In the genomic region with DNA sequence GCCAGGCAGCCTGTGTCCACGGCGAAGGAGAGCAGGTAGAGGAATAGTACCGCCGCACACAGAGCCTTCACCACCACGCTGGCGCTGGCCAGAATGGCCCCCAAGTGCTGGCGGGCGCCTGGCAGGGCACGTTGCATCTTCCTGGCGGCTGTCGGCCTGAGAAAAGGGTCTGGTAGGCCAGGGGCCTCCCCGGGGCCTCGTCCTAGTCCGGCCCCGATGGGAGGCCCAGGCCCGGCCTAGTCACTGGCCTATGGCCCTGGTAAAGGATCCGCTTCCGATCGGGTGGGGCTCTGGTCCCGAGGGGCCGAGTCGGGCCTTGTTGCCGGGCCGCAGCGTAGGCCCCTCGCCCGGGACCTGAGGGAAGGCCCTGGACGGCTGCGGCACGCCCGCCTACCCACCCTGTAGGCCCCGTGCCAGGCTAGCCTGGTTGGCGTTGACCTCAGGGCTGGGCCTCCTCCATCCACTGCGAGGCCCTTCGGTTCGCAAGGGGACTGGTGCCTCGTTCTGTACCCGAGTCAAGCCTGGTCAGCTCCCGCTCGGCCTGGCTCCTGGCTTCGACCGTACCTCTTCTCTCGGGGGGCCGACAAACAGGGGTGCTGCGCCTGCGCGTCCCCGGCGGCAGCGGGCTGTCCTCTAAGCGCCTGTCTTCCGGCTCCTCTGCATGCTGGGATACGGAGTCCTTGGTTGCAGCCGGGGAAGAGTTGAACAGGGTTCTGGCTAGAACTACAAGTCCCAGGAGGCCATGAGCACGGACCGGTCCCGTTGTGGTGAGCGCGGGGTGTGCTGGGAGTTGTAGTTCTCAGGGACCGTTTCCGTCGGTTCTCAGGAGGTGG, we compare ENCODE assay signal across 8 cellular contexts. TPM values are rescaled to one million over a fixed set of nuclear protein-coding genes. Genes with fewer than 3 reads are reported as not detected.
DNase-seq lines count a peak whose midpoint lies in the region; ATAC-seq, FAIRE-seq and TF ChIP-seq lines count a peak whose summit lies in the region.

A gene with protein sequence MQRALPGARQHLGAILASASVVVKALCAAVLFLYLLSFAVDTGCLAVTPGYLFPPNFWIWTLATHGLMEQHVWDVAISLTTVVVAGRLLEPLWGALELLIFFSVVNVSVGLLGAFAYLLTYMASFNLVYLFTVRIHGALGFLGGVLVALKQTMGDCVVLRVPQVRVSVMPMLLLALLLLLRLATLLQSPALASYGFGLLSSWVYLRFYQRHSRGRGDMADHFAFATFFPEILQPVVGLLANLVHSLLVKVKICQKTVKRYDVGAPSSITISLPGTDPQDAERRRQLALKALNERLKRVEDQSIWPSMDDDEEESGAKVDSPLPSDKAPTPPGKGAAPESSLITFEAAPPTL (minus strand): TSS at position 595 of the 833 bp plus-strand sequence. CDS start 458 bp downstream, at position 137.

- H3K36me3 Mint-ChIP-seq in activated CD8-positive, alpha-beta memory T cell treated with anti-CD3 and anti-CD28 coated beads, Interleukin-2, amount 10 ng/mL, durations not matched to agents 7 days and 5 days, result peaks cover 7% of the 10 kb centered on the region
- peaks cover 6% of the 10 kb centered on the region for H3K36me3 Mint-ChIP-seq in memory B cell

- H3K14ac ChIP-seq in H1 (ENCODE audit: insufficient read length), result no peak within 1 kb of the TSS

- no peak within 1 kb of the TSS for H4K91ac ChIP-seq in H1 (replicated peaks; ENCODE audit: insufficient read length, low read length)

- TF ChIP-seq POLR2A in H1 (IDR thresholded peaks at IDR 0.05; ENCODE audit: control extremely low read depth in 1 of 2, low read depth in 2 of 2, low read length in 2 of 2), result no peak

- H3K4me3 ChIP-seq in NT2/D1 (ENCODE audit: insufficient read length, low read depth), result peak within 1 kb of the TSS; percentile 92
- H3K4me3 ChIP-seq in H1 (ENCODE audit: extremely low read depth in 1 of 4, insufficient read depth in 2 of 4, low read depth in 3 of 4, low read length in 4 of 4), result peak within 1 kb of the TSS; percentile 75 to 85 (median 83)

- peak within 1 kb of the TSS; percentile 30 for H4K5ac ChIP-seq in H1 (ENCODE audit: insufficient read length, low read depth, low read length)

- peaks cover 9 to 24% of the 10 kb centered on the region in 2 experiments for H4K20me1 ChIP-seq in H1 (replicated peaks in 1 of 2; ENCODE audit: control insufficient read depth in 1 of 2, insufficient read depth in 2 of 2, low read length in 2 of 2)

- H3K9me3 ChIP-seq in NT2/D1 (ENCODE audit: insufficient read depth, low read length) (no peaks in the 10 kb centered on the region), H1 (ENCODE audit: insufficient read depth in 2 of 2, low read depth in 1 of 2, low read length in 1 of 2) (no peaks in the 10 kb centered on the region)

- H2BK20ac ChIP-seq in H1 (ENCODE audit: low read length), result no peak within 1 kb of the TSS

- H3K9ac ChIP-seq in NT2/D1 (ENCODE audit: insufficient read length, low read depth), result peak within 1 kb of the TSS; percentile 98
- peak within 1 kb of the TSS; percentile 62 to 88 (median 70) for H3K9ac ChIP-seq in H1 (replicated peaks in 1 of 4; ENCODE audit: extremely low read depth in 1 of 4, low read depth in 3 of 4, low read length in 3 of 4)

- H4K8ac ChIP-seq in H1 (ENCODE audit: extremely low read depth, insufficient read depth, low read length), result peak within 1 kb of the TSS; percentile 94

- no peak within 1 kb of the TSS for H3K56ac ChIP-seq in H1 (replicated peaks; ENCODE audit: insufficient read length, low read depth, low read length)

- H3K27me3 ChIP-seq in NT2/D1 (ENCODE audit: insufficient read depth, insufficient read length), result peaks cover 12% of the 10 kb centered on the region
- H3K27me3 ChIP-seq in H1 (replicated peaks in 1 of 4; ENCODE audit: control insufficient read depth in 3 of 4, extremely low read depth in 1 of 4, insufficient read depth in 3 of 4, low read length in 3 of 4), result peaks cover 0 to 5% (median under 1%) of the 10 kb centered on the region in 4 experiments; a peak in 3 of 7 replicates

- H3K36me3 ChIP-seq in NT2/D1 (ENCODE audit: insufficient read depth, insufficient read length, low read length) (peaks cover 47% of the 10 kb centered on the region), H1 (ENCODE audit: control insufficient read depth in 2 of 4, insufficient read depth in 4 of 4, low read length in 3 of 4) (peaks cover 3 to 10% (median 5%) of the 10 kb centered on the region in 4 experiments; a peak in 5 of 8 replicates)

- H3K4ac ChIP-seq in H1 (replicated peaks; ENCODE audit: insufficient read length, low read depth, low read length), result peak within 1 kb of the TSS; percentile 14

- H2BK5ac ChIP-seq in H1 (ENCODE audit: low read depth, low read length), result peak within 1 kb of the TSS; percentile 73; the same call in 1 of the 2 replicates

- H3K9me3 Mint-ChIP-seq in activated CD8-positive, alpha-beta memory T cell treated with anti-CD3 and anti-CD28 coated beads, Interleukin-2, amount 10 ng/mL, durations not matched to agents 7 days and 5 days (ENCODE audit: low read depth), result no peaks in the 10 kb centered on the region
- no peaks in the 10 kb centered on the region for H3K9me3 Mint-ChIP-seq in memory B cell

- no peak within 1 kb of the TSS for H2BK15ac ChIP-seq in H1 (ENCODE audit: low read length)

- ATAC-seq in GM21381 (IDR thresholded peaks at IDR 0.05; ENCODE audit: unreplicated experiment) (peak; percentile 99), memory B cell (ENCODE audit: low read depth) (peak; percentile 100)
- ATAC-seq in activated CD8-positive, alpha-beta memory T cell treated with anti-CD3 and anti-CD28 coated beads, Interleukin-2, amount 10 ng/mL, durations not matched to agents 7 days and 5 days, result peak; percentile 100

- H2AFZ ChIP-seq in H1 (ENCODE audit: low read length), result peak within 1 kb of the TSS; percentile 98

- peak; percentile 94 for FAIRE-seq in H1 (lab: Jason Lieb, UNC)

- WGBS in H1 (ENCODE audit: extremely low coverage in 1 of 2, insufficient coverage in 1 of 2, insufficient read length in 1 of 2, insufficient replicate concordance in 2 of 2, low coverage in 1 of 2, low lambda C conversion rate in 2 of 2, missing lambda C conversion rate in 1 of 2), 2 experiments, result 7% methylated on average over 61 of the region's 62 CpGs; no CpG with 5 or more reads in 1 of the 2 experiments

- TF ChIP-seq RAD21 in H1 (IDR thresholded peaks at IDR 0.05 in 1 of 2, conservative IDR thresholded peaks at IDR 0.05 in 1 of 2; ENCODE audit: low read depth in 2 of 2, low read length in 2 of 2), result no peak

- H3K18ac ChIP-seq in H1 (ENCODE audit: extremely low read depth, low read length), result peak within 1 kb of the TSS; percentile 55; the same call in 1 of the 2 replicates

- peak within 1 kb of the TSS; percentile 46; the same call in 1 of the 2 replicates for H3K27ac ChIP-seq in H1 (ENCODE audit: low read depth, low read length)

- no peak within 1 kb of the TSS for H2BK12ac ChIP-seq in H1 (ENCODE audit: low read depth, low read length)

- H3K27me3 Mint-ChIP-seq in activated CD8-positive, alpha-beta memory T cell treated with anti-CD3 and anti-CD28 coated beads, Interleukin-2, amount 10 ng/mL, durations not matched to agents 7 days and 5 days, result no peaks in the 10 kb centered on the region
- H3K27me3 Mint-ChIP-seq in memory B cell, result no peaks in the 10 kb centered on the region

- H3K23ac ChIP-seq in H1 (ENCODE audit: insufficient read length), result no peak within 1 kb of the TSS

- H2AK5ac ChIP-seq in H1 (ENCODE audit: low read depth, low read length), result no peak within 1 kb of the TSS

- H3K4me1 ChIP-seq in NT2/D1 (ENCODE audit: insufficient read depth, insufficient read length) (peaks cover 25% of the 10 kb centered on the region), H1 (replicated peaks in 1 of 4; ENCODE audit: control insufficient read depth in 3 of 4, insufficient read depth in 4 of 4, low read length in 3 of 4) (peaks cover 0 to 16% (median 9%) of the 10 kb centered on the region in 4 experiments; a peak in 6 of 7 replicates)

- DNase-seq in COR-L47 (lab: John Stamatoyannopoulos, UW), result peak; percentile 85
- DNase-seq in HUDEP-2 (lab: John Stamatoyannopoulos, UW; ENCODE audit: unreplicated experiment in 76 of 76), result peak in 74 of 76 experiments; percentile 60 to 97 (median 93)
- DNase-seq in NT2/D1 (ENCODE audit: low read depth, low spot score), result peak; percentile 98
- DNase-seq in activated CD8-positive, alpha-beta memory T cell treated with anti-CD3 and anti-CD28 coated beads, Interleukin-2, amount 10 ng/mL, durations not matched to agents 7 days and 5 days, result peak; percentile 99
- DNase-seq in H1 (ENCODE audit: low read depth in 1 of 2, low spot score in 2 of 2), result peak; percentile 91 to 98
- DNase-seq in memory B cell (ENCODE audit: low spot score in 2 of 2), result peak; percentile 84 to 90
- DNase-seq in stimulated activated CD8-positive, alpha-beta memory T cell treated with anti-CD3 and anti-CD28 coated beads, Interleukin-12 subunit alpha, Interleukin-12 subunit beta, amount 100 ng/mL, for 24 hours (ENCODE audit: extremely low read depth), result peak; percentile 86

- peaks cover 10% of the 10 kb centered on the region; the same call in 1 of the 2 replicates for H3K23me2 ChIP-seq in H1 (ENCODE audit: low read depth, low read length)

- H2BK120ac ChIP-seq in H1 (replicated peaks; ENCODE audit: low read depth, low read length), result no peak within 1 kb of the TSS

- peaks cover 0 to 26% of the 10 kb centered on the region in 2 experiments; a peak in 2 of 4 replicates for H3K79me2 ChIP-seq in H1 (ENCODE audit: control insufficient read depth in 1 of 2, insufficient read depth in 2 of 2, low read length in 2 of 2)

- no peak for TF ChIP-seq EP300 in H1 (IDR thresholded peaks at IDR 0.05; ENCODE audit: borderline replicate concordance in 1 of 2, low read depth in 2 of 2, low read length in 2 of 2)

- peak within 1 kb of the TSS; percentile 93 for H3K4me3 Mint-ChIP-seq in activated CD8-positive, alpha-beta memory T cell treated with anti-CD3 and anti-CD28 coated beads, Interleukin-2, amount 10 ng/mL, durations not matched to agents 7 days and 5 days
- peak within 1 kb of the TSS; percentile 99 for H3K4me3 Mint-ChIP-seq in memory B cell

- H3K4me1 Mint-ChIP-seq in activated CD8-positive, alpha-beta memory T cell treated with anti-CD3 and anti-CD28 coated beads, Interleukin-2, amount 10 ng/mL, durations not matched to agents 7 days and 5 days, result peaks cover 43% of the 10 kb centered on the region
- peaks cover 30% of the 10 kb centered on the region for H3K4me1 Mint-ChIP-seq in memory B cell

- H3K79me1 ChIP-seq in H1 (ENCODE audit: low read depth, low read length), result peaks cover 16% of the 10 kb centered on the region

- peak within 1 kb of the TSS; percentile 72 to 87 for H3K4me2 ChIP-seq in H1 (ENCODE audit: insufficient read depth in 1 of 2, low read depth in 2 of 2, low read length in 2 of 2)

- CTCF ChIA-PET in activated CD8-positive, alpha-beta memory T cell treated with anti-CD3 and anti-CD28 coated beads, Interleukin-2, amount 10 ng/mL, durations not matched to agents 7 days and 5 days (lab: Charles Lee), result interaction anchor here (0.7 to 2.3 kb wide), 4 partner anchors 8 to 183 kb away, joined by 4 to 6 read pairs (median 4); partner anchors contain the start of genes CYB561D2 and NPRL2
- CTCF ChIA-PET in H1 (lab: Charles Lee; ENCODE audit: partially characterized antibody), result interaction anchor here (0.7 to 5.0 kb wide), 4 partner anchors 11 to 183 kb away, joined by 3 to 49 read pairs (median 22); partner anchors contain the start of genes CYB561D2, NPRL2 and ZMYND10

- H3K27ac Mint-ChIP-seq in activated CD8-positive, alpha-beta memory T cell treated with anti-CD3 and anti-CD28 coated beads, Interleukin-2, amount 10 ng/mL, durations not matched to agents 7 days and 5 days, result peak within 1 kb of the TSS; percentile 89
- H3K27ac Mint-ChIP-seq in memory B cell, result peak within 1 kb of the TSS; percentile 93

- POLR2A ChIA-PET in H1 (lab: Charles Lee; ENCODE audit: partially characterized antibody), result no interaction called here

- no peak for TF ChIP-seq CTCF in H1 (IDR thresholded peaks at IDR 0.05; ENCODE audit: control extremely low read depth in 1 of 3, insufficient read depth in 1 of 3, low read depth in 1 of 3, low read length in 3 of 3)

RNA-seq across cellular contexts. Expression of the gene that starts here (rescaled TPM):
- 10 to 100 TPM; 19.8 to 23.0 TPM for total RNA-seq in activated CD8-positive, alpha-beta memory T cell treated with anti-CD3 and anti-CD28 coated beads, Interleukin-2, amount 10 ng/mL, durations not matched to agents 7 days and 5 days
- 25.3 and 25.4 TPM in 2 replicates for total RNA-seq in H1 (2021; fragmentation: NEBNext Ultra II Directional; extraction: Animal tissue kit (Norgen Biotek cat#: 25700))
- 32.4 and 41.9 TPM in 2 replicates for polyA plus RNA-seq in H1 (2011; rRNA removed)
- polyA plus RNA-seq in H1 (2011; cell fraction: cytosol; rRNA removed), result 28.3 TPM
- polyA plus RNA-seq in H1 (2011; cell fraction: nucleus; rRNA removed), result 26.5 TPM
- polyA plus RNA-seq in H1 (2012, experiment 1 of 2), result 14.1 to 22.1 TPM (median 19.9 TPM) in 4 replicates
- 26.6 TPM for polyA plus RNA-seq in H1 (2012, experiment 2 of 2)
- 38.1 TPM for polyA plus RNA-seq in H1 (2013, experiment 1 of 2)
- polyA plus RNA-seq in H1 (2013, experiment 2 of 2), result 41.2 TPM
- polyA minus RNA-seq in H1 (2011; rRNA and poly(A)+ RNA removed), result 18.7 and 24.3 TPM in 2 replicates
- polyA minus RNA-seq in H1 (2011; cell fraction: cytosol; rRNA and poly(A)+ RNA removed), result 20.0 TPM
- 14.9 TPM for polyA minus RNA-seq in H1 (2011; cell fraction: nucleus; rRNA and poly(A)+ RNA removed)

Comparison
In these comparisons a context has a peak if more than half of its experiments do, and no peak if none do; other contexts are left out.
1. Peak in every context shown above with its lines: DNase-seq, ATAC-seq, H3K4me3 ChIP-seq and H3K27ac ChIP-seq.